In the genomic region with DNA sequence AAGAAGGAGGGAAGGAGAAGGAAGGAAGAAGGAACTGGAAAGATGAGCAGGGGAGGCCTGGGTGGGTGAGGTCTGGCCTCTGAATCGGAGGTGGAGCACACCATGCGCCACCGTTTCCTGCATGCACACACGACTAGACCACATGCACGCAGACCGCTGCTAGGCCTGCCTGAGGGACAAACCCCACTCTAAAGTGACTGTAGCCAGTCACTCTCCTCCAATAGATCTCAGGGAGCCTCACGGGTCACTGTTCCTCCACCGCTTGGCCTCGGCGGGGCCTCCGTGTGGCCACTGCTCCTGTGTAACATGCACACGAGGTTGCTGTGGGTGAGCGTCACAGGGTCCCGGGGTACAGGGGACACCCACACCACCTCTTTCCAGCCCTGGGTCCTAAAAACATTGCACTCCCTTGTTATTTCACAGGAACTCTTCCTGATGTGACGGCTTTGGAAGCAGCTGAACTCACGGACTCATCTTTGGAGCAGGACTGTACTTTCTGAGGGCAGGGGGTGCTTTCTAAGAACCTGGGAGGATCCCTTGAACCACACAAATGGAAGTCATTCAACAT, we compare ENCODE assay signal across 1 cellular context.
TF ChIP-seq lines count a peak whose summit lies in the region.

No MANE protein-coding gene starts in this region.

TF ChIP-seq in HepG2, 621 proteins besides CTCF, POLR2A, EP300 and RAD21 (continued from another document):
- no peak for TF ChIP-seq ZNF687 (CRISPR knock-in tag; IDR thresholded peaks at IDR 0.05)
- no peak for TF ChIP-seq IRX3 (CRISPR knock-in tag; IDR thresholded peaks at IDR 0.05; ENCODE audit: borderline replicate concordance, low read depth)
- TF ChIP-seq ZBTB1 (CRISPR knock-in tag; IDR thresholded peaks at IDR 0.05; ENCODE audit: borderline replicate concordance) = no peak
- TF ChIP-seq ZNF605 (CRISPR knock-in tag; IDR thresholded peaks at IDR 0.05) = peak; percentile 69; the same call in 1 of the 2 replicates
- TF ChIP-seq ZNF768 (CRISPR knock-in tag; IDR thresholded peaks at IDR 0.05) = peak; percentile 27; the same call in 1 of the 2 replicates
- TF ChIP-seq ZMYM4 (CRISPR knock-in tag; IDR thresholded peaks at IDR 0.05) = peak; percentile 13; the same call in 1 of the 2 replicates
- no peak for TF ChIP-seq TCF7 (IDR thresholded peaks at IDR 0.05; ENCODE audit: low read depth)
- TF ChIP-seq, protein P1, sequence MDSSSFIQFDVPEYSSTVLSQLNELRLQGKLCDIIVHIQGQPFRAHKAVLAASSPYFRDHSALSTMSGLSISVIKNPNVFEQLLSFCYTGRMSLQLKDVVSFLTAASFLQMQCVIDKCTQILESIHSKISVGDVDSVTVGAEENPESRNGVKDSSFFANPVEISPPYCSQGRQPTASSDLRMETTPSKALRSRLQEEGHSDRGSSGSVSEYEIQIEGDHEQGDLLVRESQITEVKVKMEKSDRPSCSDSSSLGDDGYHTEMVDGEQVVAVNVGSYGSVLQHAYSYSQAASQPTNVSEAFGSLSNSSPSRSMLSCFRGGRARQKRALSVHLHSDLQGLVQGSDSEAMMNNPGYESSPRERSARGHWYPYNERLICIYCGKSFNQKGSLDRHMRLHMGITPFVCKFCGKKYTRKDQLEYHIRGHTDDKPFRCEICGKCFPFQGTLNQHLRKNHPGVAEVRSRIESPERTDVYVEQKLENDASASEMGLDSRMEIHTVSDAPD (CRISPR knock-in tag; IDR thresholded peaks at IDR 0.05) = no peak
- TF ChIP-seq, protein P2, sequence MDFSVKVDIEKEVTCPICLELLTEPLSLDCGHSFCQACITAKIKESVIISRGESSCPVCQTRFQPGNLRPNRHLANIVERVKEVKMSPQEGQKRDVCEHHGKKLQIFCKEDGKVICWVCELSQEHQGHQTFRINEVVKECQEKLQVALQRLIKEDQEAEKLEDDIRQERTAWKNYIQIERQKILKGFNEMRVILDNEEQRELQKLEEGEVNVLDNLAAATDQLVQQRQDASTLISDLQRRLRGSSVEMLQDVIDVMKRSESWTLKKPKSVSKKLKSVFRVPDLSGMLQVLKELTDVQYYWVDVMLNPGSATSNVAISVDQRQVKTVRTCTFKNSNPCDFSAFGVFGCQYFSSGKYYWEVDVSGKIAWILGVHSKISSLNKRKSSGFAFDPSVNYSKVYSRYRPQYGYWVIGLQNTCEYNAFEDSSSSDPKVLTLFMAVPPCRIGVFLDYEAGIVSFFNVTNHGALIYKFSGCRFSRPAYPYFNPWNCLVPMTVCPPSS (IDR thresholded peaks at IDR 0.05) = no peak
- TF ChIP-seq ZNF775 (CRISPR knock-in tag; IDR thresholded peaks at IDR 0.05; ENCODE audit: borderline replicate concordance) = no peak
- TF ChIP-seq, protein P3, sequence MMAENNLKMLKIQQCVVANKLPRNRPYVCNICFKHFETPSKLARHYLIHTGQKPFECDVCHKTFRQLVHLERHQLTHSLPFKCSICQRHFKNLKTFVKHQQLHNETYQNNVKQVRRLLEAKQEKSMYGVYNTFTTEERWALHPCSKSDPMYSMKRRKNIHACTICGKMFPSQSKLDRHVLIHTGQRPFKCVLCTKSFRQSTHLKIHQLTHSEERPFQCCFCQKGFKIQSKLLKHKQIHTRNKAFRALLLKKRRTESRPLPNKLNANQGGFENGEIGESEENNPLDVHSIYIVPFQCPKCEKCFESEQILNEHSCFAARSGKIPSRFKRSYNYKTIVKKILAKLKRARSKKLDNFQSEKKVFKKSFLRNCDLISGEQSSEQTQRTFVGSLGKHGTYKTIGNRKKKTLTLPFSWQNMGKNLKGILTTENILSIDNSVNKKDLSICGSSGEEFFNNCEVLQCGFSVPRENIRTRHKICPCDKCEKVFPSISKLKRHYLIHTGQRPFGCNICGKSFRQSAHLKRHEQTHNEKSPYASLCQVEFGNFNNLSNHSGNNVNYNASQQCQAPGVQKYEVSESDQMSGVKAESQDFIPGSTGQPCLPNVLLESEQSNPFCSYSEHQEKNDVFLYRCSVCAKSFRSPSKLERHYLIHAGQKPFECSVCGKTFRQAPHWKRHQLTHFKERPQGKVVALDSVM (CRISPR knock-in tag; IDR thresholded peaks at IDR 0.05) = peak; percentile 20; the same call in 1 of the 2 replicates
- 0 out of 2 replicates have a peak, but pooled peaks have one; percentile 9 for TF ChIP-seq ZBTB7A (CRISPR knock-in tag; IDR thresholded peaks at IDR 0.05)
- 0 out of 2 replicates have a peak, but pooled peaks have one; percentile 47 for TF ChIP-seq ZNF788 (CRISPR knock-in tag; IDR thresholded peaks at IDR 0.05; ENCODE audit: borderline replicate concordance)
- peak; percentile 15 for TF ChIP-seq HNRNPH1 (optimal IDR thresholded peaks at IDR 0.05; ENCODE audit: low read depth, low read length)
- no peak for TF ChIP-seq ZNF670 (CRISPR knock-in tag; IDR thresholded peaks at IDR 0.05; ENCODE audit: borderline replicate concordance)
- TF ChIP-seq ZBTB39 (CRISPR knock-in tag; IDR thresholded peaks at IDR 0.05) = no peak
- TF ChIP-seq BCL6 (CRISPR knock-in tag; IDR thresholded peaks at IDR 0.05) = 0 out of 2 replicates have a peak, but pooled peaks have one; percentile 17
- peak; percentile 33; the same call in 1 of the 2 replicates for TF ChIP-seq ZNF772 (CRISPR knock-in tag; IDR thresholded peaks at IDR 0.05)
- TF ChIP-seq ZNF138 (CRISPR knock-in tag; IDR thresholded peaks at IDR 0.05; ENCODE audit: low read depth) = peak; percentile 67; the same call in 1 of the 2 replicates
- peak; percentile 35; the same call in 1 of the 2 replicates for TF ChIP-seq ZMYM3 (CRISPR knock-in tag; IDR thresholded peaks at IDR 0.05)
- no peak for TF ChIP-seq RFX5 (IDR thresholded peaks at IDR 0.05; ENCODE audit: low read depth, low read length)
- TF ChIP-seq RBM39 (IDR thresholded peaks at IDR 0.05; ENCODE audit: low read depth, low read length, poor library complexity, severe bottlenecking) = peak; percentile 6
- TF ChIP-seq, protein P4, sequence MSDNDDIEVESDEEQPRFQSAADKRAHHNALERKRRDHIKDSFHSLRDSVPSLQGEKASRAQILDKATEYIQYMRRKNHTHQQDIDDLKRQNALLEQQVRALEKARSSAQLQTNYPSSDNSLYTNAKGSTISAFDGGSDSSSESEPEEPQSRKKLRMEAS (IDR thresholded peaks at IDR 0.05) = 0 out of 2 replicates have a peak, but pooled peaks have one; percentile 8
